ENCODE assay signal across 8 cellular contexts in genomic region chr9:88034964-88035363, GRCh38.
"Had no signal": no experiment of that assay in that cellular context is flagged by ENCODE, and none has a peak within 500 bp of the region (broad histone marks: within the 10 kb centered on the region; RNA-seq: fewer than 3 reads in every experiment).

No MANE protein-coding gene starts in this region.

- DNase-seq: GDM1, GF-D8 had no signal

- FAIRE-seq: G401.6, GM12878, GM12891, GM12892, GM18507, GM19239 had no signal

- H3K4me3 ChIP-seq: GM12878 had no signal

- ATAC-seq: GM12878 had no signal
